ENCODE assay signal across 1 cellular context in genomic region chr14:58427289-58428010, GRCh38.
TF ChIP-seq lines count a peak whose summit lies in the region.

KIAA0586 (plus strand) TSS chr14:58427719; CDS start chr14:58428265, 546 bp downstream.
TIMM9 (minus strand) TSS chr14:58427531; CDS start chr14:58411945, 15,586 bp downstream.

TF ChIP-seq in K562, 482 proteins besides CTCF, POLR2A, EP300 and RAD21 (continued from another document and continues in another):
- TF ChIP-seq ELK1 (CRISPR knock-in tag; IDR thresholded peaks at IDR 0.05): no peak
- TF ChIP-seq TAF1 (IDR thresholded peaks at IDR 0.05; ENCODE audit: control insufficient read depth, extremely low read depth, insufficient read depth, low read length, severe bottlenecking): peak; percentile 88
- TF ChIP-seq SMAD1 (IDR thresholded peaks at IDR 0.05; ENCODE audit: low read depth, low read length, partially characterized antibody): peak; percentile 51
- TF ChIP-seq ELF1 (tag; IDR thresholded peaks at IDR 0.05): peak; percentile 72
- peak in 1 of 2 experiments; percentile 40; a peak in 1 of 4 replicates for TF ChIP-seq MAZ (CRISPR knock-in tag; conservative IDR thresholded peaks at IDR 0.05 in 1 of 2, IDR thresholded peaks at IDR 0.05 in 1 of 2)
- TF ChIP-seq NCOA1 (IDR thresholded peaks at IDR 0.05; ENCODE audit: low read depth): peak; percentile 98
- TF ChIP-seq UBTF (IDR thresholded peaks at IDR 0.05; ENCODE audit: borderline replicate concordance in 1 of 2, low read depth in 2 of 2, low read length in 2 of 2): peak in 1 of 2 experiments; percentile 18; a peak in 1 of 4 replicates
- peak; percentile 94 to 95 for TF ChIP-seq NRF1 (conservative IDR thresholded peaks at IDR 0.05 in 1 of 2, IDR thresholded peaks at IDR 0.05 in 1 of 2)
- no peak; the same call in 1 of the 2 replicates for TF ChIP-seq NCOR1 (IDR thresholded peaks at IDR 0.05)
- TF ChIP-seq NFIC (IDR thresholded peaks at IDR 0.05): peak; percentile 62; the same call in 1 of the 2 replicates
- no peak; the same call in 1 of the 2 replicates for TF ChIP-seq MYC (IDR thresholded peaks at IDR 0.05; ENCODE audit: low read depth, low read length)
- TF ChIP-seq MYC (CRISPR knock-in tag; IDR thresholded peaks at IDR 0.05; ENCODE audit: borderline replicate concordance, low read depth): peak; percentile 58; the same call in 1 of the 2 replicates
- peak; percentile 90 for TF ChIP-seq GABPA (tag; conservative IDR thresholded peaks at IDR 0.05; ENCODE audit: low read depth)
- TF ChIP-seq MEF2A (IDR thresholded peaks at IDR 0.05; ENCODE audit: control insufficient read depth, low read depth, low read length): peak; percentile 28; the same call in 1 of the 2 replicates
- peak; percentile 90 for TF ChIP-seq CXXC5 (CRISPR knock-in tag; IDR thresholded peaks at IDR 0.05)
- no peak for TF ChIP-seq CBX5 (IDR thresholded peaks at IDR 0.05; ENCODE audit: borderline replicate concordance, low read depth)
- TF ChIP-seq GATAD2A (IDR thresholded peaks at IDR 0.05): 0 out of 2 replicates have a peak, but pooled peaks have one; percentile 46
- TF ChIP-seq CEBPB (tag; IDR thresholded peaks at IDR 0.05): no peak
- no peak for TF ChIP-seq ZBTB26 (CRISPR knock-in tag; IDR thresholded peaks at IDR 0.05)
- peak; percentile 42; the same call in 1 of the 2 replicates for TF ChIP-seq MXI1 (IDR thresholded peaks at IDR 0.05; ENCODE audit: low read depth, low read length)
- peak; percentile 95 for TF ChIP-seq MYBL2 (IDR thresholded peaks at IDR 0.05; ENCODE audit: low read depth)
- TF ChIP-seq MYBL2 (CRISPR knock-in tag; IDR thresholded peaks at IDR 0.05; ENCODE audit: borderline replicate concordance): no peak
- TF ChIP-seq DIDO1 (tag; IDR thresholded peaks at IDR 0.05; ENCODE audit: low read depth): peak; percentile 75; the same call in 1 of the 2 replicates
- peak; percentile 6 to 98; a peak in 2 of 4 replicates for TF ChIP-seq TRIM24 (IDR thresholded peaks at IDR 0.05)
- no peak for TF ChIP-seq ZNF668 (CRISPR knock-in tag; IDR thresholded peaks at IDR 0.05)
- TF ChIP-seq NKRF (IDR thresholded peaks at IDR 0.05; ENCODE audit: borderline replicate concordance): no peak
- peak; percentile 65; the same call in 1 of the 2 replicates for TF ChIP-seq THAP12 (CRISPR knock-in tag; IDR thresholded peaks at IDR 0.05)
- peak in 1 of 2 experiments; percentile 94; a peak in 2 of 4 replicates for TF ChIP-seq NONO (IDR thresholded peaks at IDR 0.05; ENCODE audit: low read depth in 2 of 2, low read length in 1 of 2)
- peak; percentile 44; the same call in 1 of the 2 replicates for TF ChIP-seq NFATC3 (IDR thresholded peaks at IDR 0.05)
- peak; percentile 100 for TF ChIP-seq ZEB2 (IDR thresholded peaks at IDR 0.05)
- peak; percentile 71; the same call in 1 of the 2 replicates for TF ChIP-seq FOXP1 (CRISPR knock-in tag; IDR thresholded peaks at IDR 0.05)
- peak; percentile 83 for TF ChIP-seq C11orf30 (IDR thresholded peaks at IDR 0.05; ENCODE audit: low read depth)
- no peak for TF ChIP-seq ZNF609 (CRISPR knock-in tag; IDR thresholded peaks at IDR 0.05; ENCODE audit: borderline replicate concordance)
- TF ChIP-seq CEBPG (CRISPR knock-in tag; IDR thresholded peaks at IDR 0.05): peak; percentile 71
- no peak for TF ChIP-seq CEBPG (tag; conservative IDR thresholded peaks at IDR 0.05 in 1 of 2, IDR thresholded peaks at IDR 0.05 in 1 of 2)
- peak in 1 of 3 experiments; percentile 57 for TF ChIP-seq YY1 (IDR thresholded peaks at IDR 0.05; ENCODE audit: borderline replicate concordance in 1 of 3, control insufficient read depth in 1 of 3, extremely low read depth in 1 of 3, insufficient read depth in 3 of 3, insufficient read length in 1 of 3, insufficient replicate concordance in 2 of 3, low read depth in 1 of 3, low read length in 2 of 3)
- 0 out of 2 replicates have a peak, but pooled peaks have one; percentile 20 for TF ChIP-seq CTBP1 (IDR thresholded peaks at IDR 0.05; ENCODE audit: borderline replicate concordance)
- TF ChIP-seq RBFOX2 (IDR thresholded peaks at IDR 0.05; ENCODE audit: low read depth, low read length): peak; percentile 46
- TF ChIP-seq POLR2AphosphoS5 (IDR thresholded peaks at IDR 0.05; ENCODE audit: control insufficient read depth, insufficient read depth, low read depth, low read length): peak; percentile 91
- peak; percentile 47; the same call in 1 of the 2 replicates for TF ChIP-seq SIN3B (IDR thresholded peaks at IDR 0.05; ENCODE audit: low read depth)
- peak; percentile 84 for TF ChIP-seq POLR2H (tag; IDR thresholded peaks at IDR 0.05; ENCODE audit: low read depth)
- 0 out of 2 replicates have a peak, but pooled peaks have one; percentile 15 for TF ChIP-seq ZNF79 (CRISPR knock-in tag; IDR thresholded peaks at IDR 0.05; ENCODE audit: low read depth)
- TF ChIP-seq NR4A1 (CRISPR knock-in tag; IDR thresholded peaks at IDR 0.05): no peak
- 0 out of 2 replicates have a peak, but pooled peaks have one; percentile 36 for TF ChIP-seq NR4A1 (tag; IDR thresholded peaks at IDR 0.05)
- peak; percentile 63; the same call in 1 of the 2 replicates for TF ChIP-seq ETS1 (conservative IDR thresholded peaks at IDR 0.05; ENCODE audit: control insufficient read depth, low read depth, low read length)
- no peak for TF ChIP-seq RBM22 (IDR thresholded peaks at IDR 0.05; ENCODE audit: low read depth, low read length, poor library complexity, severe bottlenecking)
- TF ChIP-seq HDAC1 (IDR thresholded peaks at IDR 0.05): peak in 1 of 2 experiments; percentile 4; a peak in 2 of 4 replicates
- peak; percentile 8; the same call in 1 of the 2 replicates for TF ChIP-seq ESRRA (IDR thresholded peaks at IDR 0.05; ENCODE audit: borderline replicate concordance, low read depth)
